ENCODE assay signal across 4 cellular contexts in genomic region chr16:70135796-70136195, GRCh38. TPM values are rescaled to one million over a fixed set of nuclear protein-coding genes. Genes with fewer than 3 reads are reported as not detected.
"Had no signal": no experiment of that assay in that cellular context is flagged by ENCODE, and none has a peak within 500 bp of the region (broad histone marks: within the 10 kb centered on the region; RNA-seq: fewer than 3 reads in every experiment).

No MANE protein-coding gene starts in this region.

RNA-seq across cellular contexts. Expression of gene CLEC18C, which starts 37.8 kb away (rescaled TPM):
- total RNA-seq: left ventricle myocardium inferior, left ventricle myocardium superior, mesenteric fat pad, mesothelial cell of epicardium had no signal
